In the genomic region with DNA sequence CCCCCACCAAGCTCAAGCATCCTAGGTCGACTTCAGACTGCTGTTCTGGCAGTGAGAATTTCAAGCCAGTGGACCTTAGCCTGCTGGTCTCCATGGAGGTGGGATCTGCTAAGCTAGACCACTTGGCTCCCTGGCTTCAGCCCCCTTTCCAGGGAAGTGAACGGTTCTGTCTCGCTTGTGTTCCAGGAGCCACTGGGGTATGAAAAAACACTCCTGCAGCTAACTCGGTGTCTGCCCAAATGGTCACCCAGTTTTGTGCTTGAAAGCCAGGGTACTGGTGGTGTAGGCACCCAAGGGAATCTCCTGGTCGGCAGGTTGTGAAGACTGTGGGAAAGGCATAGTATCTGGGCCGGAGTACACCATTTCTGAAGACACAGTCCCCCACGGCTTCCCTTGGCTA, we compare ENCODE assay signal across 32 cellular contexts.
"Had no signal": no experiment of that assay in that cellular context is flagged by ENCODE, and none has a peak within 500 bp of the region (broad histone marks: within the 10 kb centered on the region; RNA-seq: fewer than 3 reads in every experiment).

No MANE protein-coding gene starts in this region.

- H3K4me1 ChIP-seq: ascending aorta, breast epithelium, gastroesophageal sphincter had no signal

- H3K36me3 ChIP-seq: ascending aorta, breast epithelium, cardiac muscle cell, esophagus squamous epithelium, gastroesophageal sphincter, heart right ventricle, WERI-Rb-1 had no signal

- H3K36me3 Mint-ChIP-seq: activated naive CD4-positive, alpha-beta T cell treated with anti-CD3 and anti-CD28 coated beads, Interleukin-2, amount 10 ng/mL, durations not matched to agents 7 days and 5 days; brain had no signal

- H3K9me3 Mint-ChIP-seq: activated CD4-positive, alpha-beta memory T cell treated with anti-CD3 and anti-CD28 coated beads, Interleukin-2, amount 10 ng/mL, durations not matched to agents 7 days and 5 days; activated CD4-positive, alpha-beta T cell treated with anti-CD3 and anti-CD28 coated beads, Interleukin-2, amount 10 ng/mL, durations not matched to agents 24 days and 14 days; activated naive CD4-positive, alpha-beta T cell treated with anti-CD3 and anti-CD28 coated beads, Interleukin-2, amount 10 ng/mL, durations not matched to agents 7 days and 5 days; central memory CD8-positive, alpha-beta T cell; dendritic cell treated with granulocyte-macrophage colony-stimulating factor and Interleukin-4, amounts not matched to agents 40 ng/mL and 50 ng/mL, for 4 days; T-helper 2 cell treated with Interferon-gamma antibody and Interleukin-4, amounts not matched to agents 5 μg/mL and 100 μg/mL, for 36 hours had no signal

- H3K27ac ChIP-seq: ascending aorta, breast epithelium, cardiac muscle cell, coronary artery, dorsolateral prefrontal cortex, esophagus squamous epithelium, gastroesophageal sphincter, heart right ventricle, WERI-Rb-1 had no signal

- H3K27ac Mint-ChIP-seq: activated B cell treated with CpG ODN at 0.5 μM for 24 hours; activated CD4-positive, alpha-beta memory T cell treated with anti-CD3 and anti-CD28 coated beads, Interleukin-2, amount 10 ng/mL, durations not matched to agents 7 days and 5 days; activated CD4-positive, alpha-beta T cell treated with anti-CD3 and anti-CD28 coated beads for 36 hours; activated CD4-positive, alpha-beta T cell treated with anti-CD3 and anti-CD28 coated beads, Interleukin-2, amount 10 ng/mL, durations not matched to agents 24 days and 14 days; activated naive CD4-positive, alpha-beta T cell treated with anti-CD3 and anti-CD28 coated beads, Interleukin-2, amount 10 ng/mL, durations not matched to agents 7 days and 5 days; activated naive CD4-positive, alpha-beta T cell treated with anti-CD3 and anti-CD28 coated beads, Interleukin-2, amount 50 U/mL, for 72 hours; activated naive CD8-positive, alpha-beta T cell treated with anti-CD3 and anti-CD28 coated beads, Interleukin-2, amount 10 ng/mL, durations not matched to agents 7 days and 5 days; activated T-cell treated with anti-CD3 and anti-CD28 coated beads, Interleukin-2, amount 50 U/mL, for 24 hours; activated T-cell treated with anti-CD3 and anti-CD28 coated beads, Interleukin-2, amount 50 U/mL, for 72 hours; brain; dendritic cell treated with granulocyte-macrophage colony-stimulating factor and Interleukin-4, amounts not matched to agents 40 ng/mL and 50 ng/mL, for 4 days; effector memory CD8-positive, alpha-beta T cell; T-helper 17 cell; T-helper 2 cell treated with Interferon-gamma antibody and Interleukin-4, amounts not matched to agents 5 μg/mL and 100 μg/mL, for 36 hours had no signal

- H3K27me3 ChIP-seq: ascending aorta, breast epithelium had no signal

- H3K4me1 Mint-ChIP-seq: activated B cell treated with CpG ODN at 0.5 μM for 24 hours; activated CD4-positive, alpha-beta memory T cell treated with anti-CD3 and anti-CD28 coated beads, Interleukin-2, amount 10 ng/mL, durations not matched to agents 7 days and 5 days; activated CD4-positive, alpha-beta T cell treated with anti-CD3 and anti-CD28 coated beads for 36 hours; activated CD4-positive, alpha-beta T cell treated with anti-CD3 and anti-CD28 coated beads, Interleukin-2, amount 10 ng/mL, durations not matched to agents 24 days and 14 days; activated naive CD4-positive, alpha-beta T cell treated with anti-CD3 and anti-CD28 coated beads, Interleukin-2, amount 10 ng/mL, durations not matched to agents 7 days and 5 days; brain; T-helper 17 cell had no signal

- H3K4me3 Mint-ChIP-seq: activated B cell treated with CpG ODN at 0.5 μM for 24 hours; activated CD4-positive, alpha-beta memory T cell treated with anti-CD3 and anti-CD28 coated beads, Interleukin-2, amount 10 ng/mL, durations not matched to agents 7 days and 5 days; activated CD4-positive, alpha-beta T cell treated with anti-CD3 and anti-CD28 coated beads for 36 hours; activated CD4-positive, alpha-beta T cell treated with anti-CD3 and anti-CD28 coated beads, Interleukin-2, amount 10 ng/mL, durations not matched to agents 24 days and 14 days; activated naive CD4-positive, alpha-beta T cell treated with anti-CD3 and anti-CD28 coated beads, Interleukin-2, amount 10 ng/mL, durations not matched to agents 7 days and 5 days; activated naive CD8-positive, alpha-beta T cell treated with anti-CD3 and anti-CD28 coated beads, Interleukin-2, amount 10 ng/mL, durations not matched to agents 7 days and 5 days; activated T-cell treated with anti-CD3 and anti-CD28 coated beads, Interleukin-2, amount 50 U/mL, for 24 hours; activated T-cell treated with anti-CD3 and anti-CD28 coated beads, Interleukin-2, amount 50 U/mL, for 72 hours; brain; central memory CD8-positive, alpha-beta T cell; dendritic cell treated with granulocyte-macrophage colony-stimulating factor and Interleukin-4, amounts not matched to agents 40 ng/mL and 50 ng/mL, for 4 days; effector memory CD8-positive, alpha-beta T cell; T-helper 17 cell; T-helper 2 cell treated with Interferon-gamma antibody and Interleukin-4, amounts not matched to agents 5 μg/mL and 100 μg/mL, for 36 hours had no signal

- H3K9me3 ChIP-seq: ascending aorta, breast epithelium, esophagus squamous epithelium had no signal

- H3K4me3 ChIP-seq: ascending aorta, breast epithelium, cardiac muscle cell, coronary artery, dorsolateral prefrontal cortex, esophagus squamous epithelium, gastroesophageal sphincter, heart right ventricle had no signal

- DNase-seq: activated B cell treated with CpG ODN at 0.5 μM for 24 hours; activated CD4-positive, alpha-beta memory T cell treated with anti-CD3 and anti-CD28 coated beads, Interleukin-2, amount 10 ng/mL, durations not matched to agents 7 days and 5 days; activated CD4-positive, alpha-beta T cell treated with anti-CD3 and anti-CD28 coated beads for 36 hours; activated CD4-positive, alpha-beta T cell treated with anti-CD3 and anti-CD28 coated beads, Interleukin-2, amount 10 ng/mL, durations not matched to agents 24 days and 14 days; activated gamma-delta T cell; activated naive CD4-positive, alpha-beta T cell; activated naive CD4-positive, alpha-beta T cell treated with anti-CD3 and anti-CD28 coated beads, Interleukin-2, amount 10 ng/mL, durations not matched to agents 7 days and 5 days; activated naive CD8-positive, alpha-beta T cell treated with anti-CD3 and anti-CD28 coated beads, Interleukin-2, amount 10 ng/mL, durations not matched to agents 7 days and 5 days; activated T-cell treated with anti-CD3 and anti-CD28 coated beads for 4 hours; activated T-cell treated with anti-CD3 and anti-CD28 coated beads, Interleukin-2, amount 50 U/mL, for 24 hours; activated T-cell treated with anti-CD3 and anti-CD28 coated beads, Interleukin-2, amount 50 U/mL, for 72 hours; dorsolateral prefrontal cortex; effector CD4-positive, alpha-beta T cell; effector memory CD8-positive, alpha-beta T cell; erythroblast; esophagus squamous epithelium; foreskin melanocyte; heart right ventricle; T-helper 1 cell; T-helper 17 cell; T1000; WERI-Rb-1 had no signal
